Comparison of ENCODE assay signal across 8 cellular contexts in the genomic region with DNA sequence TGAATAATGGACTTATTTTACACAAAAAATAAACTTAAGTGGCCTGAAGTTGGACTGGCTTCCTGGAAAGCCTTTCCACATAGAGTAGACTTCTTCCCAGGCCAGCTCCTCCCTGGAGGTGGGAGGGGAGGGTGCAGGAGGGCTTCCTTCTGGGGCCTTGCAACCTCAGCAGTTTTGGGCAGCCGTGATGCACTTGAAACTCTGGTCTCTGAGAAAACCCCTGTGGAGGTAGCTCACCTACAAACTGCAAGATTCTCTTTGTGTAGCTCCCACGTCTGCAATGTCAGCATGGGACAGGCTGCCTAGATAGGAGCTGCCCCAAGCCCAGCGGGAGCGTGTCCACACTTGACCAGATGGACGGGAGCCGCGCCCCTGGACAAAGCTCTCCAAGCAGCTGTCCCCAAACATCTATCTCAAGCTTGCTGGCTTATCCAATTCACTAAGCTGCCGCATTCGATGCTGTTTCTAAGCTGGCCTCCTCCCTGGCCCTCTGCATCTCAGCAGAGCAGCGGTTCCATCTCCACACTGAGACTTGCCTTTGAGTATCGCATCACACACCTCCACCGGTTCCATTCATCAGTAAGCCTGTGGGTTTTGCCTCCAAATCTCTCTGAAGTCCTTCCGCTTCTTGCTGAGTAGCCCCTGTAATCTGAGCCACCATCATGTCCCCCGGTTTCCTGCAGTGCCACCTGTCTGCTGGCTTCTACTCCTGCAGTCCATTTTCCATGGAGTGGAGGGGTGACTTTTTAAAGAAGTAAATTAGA. TPM values are rescaled to one million over a fixed set of nuclear protein-coding genes. Genes with fewer than 3 reads are reported as not detected.
DNase-seq lines count a peak whose midpoint lies in the region; ATAC-seq lines count a peak whose summit lies in the region.

No MANE protein-coding gene starts in this region.

- H3K27me3 Mint-ChIP-seq in stimulated activated naive CD8-positive, alpha-beta T cell treated with anti-CD3 and anti-CD28 coated beads, Interleukin-15, amount 100 ng/mL, for 72 hours, result no peaks in the 10 kb centered on the region

- H3K27ac Mint-ChIP-seq in stimulated activated naive CD8-positive, alpha-beta T cell treated with anti-CD3 and anti-CD28 coated beads, Interleukin-15, amount 100 ng/mL, for 72 hours, result peak overlapping the region; percentile 30 to 42

- H3K4me1 Mint-ChIP-seq in stimulated activated naive CD8-positive, alpha-beta T cell treated with anti-CD3 and anti-CD28 coated beads, Interleukin-15, amount 100 ng/mL, for 72 hours, result peaks cover 61% of the 10 kb centered on the region

- H3K9me3 Mint-ChIP-seq in stimulated activated naive CD8-positive, alpha-beta T cell treated with anti-CD3 and anti-CD28 coated beads, Interleukin-15, amount 100 ng/mL, for 72 hours, result no peaks in the 10 kb centered on the region

- peak; percentile 81 for DNase-seq in Right ventricle myocardium inferior (ENCODE audit: missing footprints)
- DNase-seq in cardiac septum (ENCODE audit: low spot score), result no peak
- peak; percentile 44 for DNase-seq in NCI-H345 (lab: John Stamatoyannopoulos, UW)
- DNase-seq in amniotic stem cell (lab: John Stamatoyannopoulos, UW), result peak; percentile 2
- DNase-seq in inferior parietal cortex (ENCODE audit: extremely low spot score), result peak; percentile 26
- DNase-seq in stimulated activated naive CD8-positive, alpha-beta T cell treated with anti-CD3 and anti-CD28 coated beads, Interleukin-15, amount 100 ng/mL, for 72 hours, result no peak
- DNase-seq in HuH-7.5 (ENCODE audit: low spot score), result no peak
- DNase-seq in KG1 (lab: John Stamatoyannopoulos, UW), result no peak

- peak overlapping the region; percentile 60 to 70 for H3K4me3 Mint-ChIP-seq in stimulated activated naive CD8-positive, alpha-beta T cell treated with anti-CD3 and anti-CD28 coated beads, Interleukin-15, amount 100 ng/mL, for 72 hours

- intact Hi-C loops in Right ventricle myocardium inferior (cut with DNase I) (loop anchor here (2.0 kb wide), 1 partner anchor 52 kb away; no protein-coding TSS in a partner anchor), cardiac septum (cut with DNase I) (loop anchor here (5.0 kb wide), 1 partner anchor 48 kb away; no protein-coding TSS in a partner anchor)

- no peak for ATAC-seq in Right ventricle myocardium inferior
- no peak for ATAC-seq in stimulated activated naive CD8-positive, alpha-beta T cell treated with anti-CD3 and anti-CD28 coated beads, Interleukin-15, amount 100 ng/mL, for 72 hours

RNA-seq across cellular contexts. Expression of a gene that starts 1.6 kb away (rescaled TPM):
- 64.6 TPM for total RNA-seq in Right ventricle myocardium inferior
- 27.8 TPM for total RNA-seq in cardiac septum

Comparison
In these comparisons a context has a peak if more than half of its experiments do, and no peak if none do; other contexts are left out.
1. DNase-seq: peak in Right ventricle myocardium inferior (single experiment), NCI-H345 (single experiment), amniotic stem cell (single experiment) and inferior parietal cortex (single experiment); none in cardiac septum (single experiment), stimulated activated naive CD8-positive, alpha-beta T cell treated with anti-CD3 and anti-CD28 coated beads, Interleukin-15, amount 100 ng/mL, for 72 hours (0 of 2), HuH-7.5 (single experiment) and KG1 (single experiment).